ENCODE assay signal across 1 cellular context in genomic region chr7:46569117-46569433, GRCh38.
TF ChIP-seq lines count a peak whose summit lies in the region.

No MANE protein-coding gene starts in this region.

TF ChIP-seq in HepG2, 621 proteins besides CTCF, POLR2A, EP300 and RAD21 (continued from another document):
- TF ChIP-seq ZNF710 (CRISPR knock-in tag; IDR thresholded peaks at IDR 0.05; ENCODE audit: borderline replicate concordance): no peak
- no peak for TF ChIP-seq ZNF335 (CRISPR knock-in tag; IDR thresholded peaks at IDR 0.05)
- TF ChIP-seq AKNA (CRISPR knock-in tag; IDR thresholded peaks at IDR 0.05; ENCODE audit: borderline replicate concordance): no peak
